In the genomic region with DNA sequence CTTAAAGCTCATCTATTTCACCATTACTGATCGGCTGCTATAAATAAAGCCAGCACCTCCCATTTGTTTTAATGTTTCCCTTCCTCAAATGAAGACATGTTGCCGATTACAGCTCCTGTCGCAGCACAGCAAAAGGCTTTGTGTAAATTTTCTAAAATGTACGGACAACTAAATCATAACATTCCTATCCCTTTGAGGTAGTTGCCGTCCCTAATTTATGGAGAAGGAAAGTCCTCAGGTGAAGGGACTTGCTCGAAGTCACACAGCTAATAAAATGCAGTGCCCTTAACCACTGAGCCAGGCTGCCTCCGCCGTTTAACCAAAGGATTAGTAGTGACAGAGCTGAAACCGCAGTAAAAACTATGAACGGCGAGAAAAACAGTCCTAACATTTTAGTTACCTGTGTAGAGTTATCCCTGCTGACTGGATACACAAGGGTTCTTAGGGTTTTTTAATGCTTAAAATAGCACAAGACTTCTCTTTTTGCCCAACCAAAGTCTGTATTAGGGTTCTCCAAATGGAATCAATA, we compare ENCODE assay signal across 8 cellular contexts. TPM values are rescaled to one million over a fixed set of nuclear protein-coding genes. Genes with fewer than 3 reads are reported as not detected.
A peak's percentile ranks its signal among the peaks of the same experiment; 100 is the strongest.
DNase-seq lines count a peak whose midpoint lies in the region; ATAC-seq and TF ChIP-seq lines count a peak whose summit lies in the region.

No MANE protein-coding gene starts in this region.

- H3K27me3 ChIP-seq in iPS-15b (ENCODE audit: control insufficient read depth, insufficient read depth, low read length) (no peaks in the 10 kb centered on the region), stomach smooth muscle (ENCODE audit: control insufficient read depth in 1 of 2, insufficient read depth in 2 of 2, low read length in 2 of 2) (no peaks in the 10 kb centered on the region)

- H3K27ac ChIP-seq in stomach smooth muscle (ENCODE audit: low read length) = peak overlapping the region; percentile 80

- peak; percentile 19 to 26 for ATAC-seq in activated T-cell treated with anti-CD3 and anti-CD28 coated beads, Interleukin-2, amount 50 U/mL, for 4 hours
- ATAC-seq in GM18505 (IDR thresholded peaks at IDR 0.05; ENCODE audit: unreplicated experiment) = no peak
- no peak for ATAC-seq in HG02623 (IDR thresholded peaks at IDR 0.05; ENCODE audit: unreplicated experiment)

- H3K4me1 Mint-ChIP-seq in activated T-cell treated with anti-CD3 and anti-CD28 coated beads, Interleukin-2, amount 50 U/mL, for 4 hours (ENCODE audit: low read depth) = peaks cover 11% of the 10 kb centered on the region

- peaks cover 8% of the 10 kb centered on the region for H3K36me3 Mint-ChIP-seq in activated T-cell treated with anti-CD3 and anti-CD28 coated beads, Interleukin-2, amount 50 U/mL, for 4 hours (ENCODE audit: insufficient read depth)

- H3K4me1 ChIP-seq in iPS-15b (ENCODE audit: control insufficient read depth, insufficient read depth, low read length) = peaks cover 7% of the 10 kb centered on the region
- peaks cover 17% of the 10 kb centered on the region for H3K4me1 ChIP-seq in stomach smooth muscle (ENCODE audit: control insufficient read depth, insufficient read depth, low read length)

- H3K36me3 ChIP-seq in iPS-15b (ENCODE audit: control insufficient read depth, insufficient read depth, low read length) (peaks cover 4% of the 10 kb centered on the region), stomach smooth muscle (ENCODE audit: control insufficient read depth in 2 of 2, insufficient read depth in 2 of 2, low read length in 2 of 2) (peaks cover 15 to 21% of the 10 kb centered on the region in 2 donors)

- peak overlapping the region; percentile 92 for H3K4me3 ChIP-seq in iPS-15b (ENCODE audit: low read depth, low read length)
- peak overlapping the region; percentile 73 to 74 for H3K4me3 ChIP-seq in stomach smooth muscle (ENCODE audit: low read length in 2 of 2)

- no peak for TF ChIP-seq POLR2A in GM18505 (IDR thresholded peaks at IDR 0.05; ENCODE audit: borderline replicate concordance, extremely low read depth, insufficient read depth, insufficient read length)

- H3K9ac ChIP-seq in iPS-15b (ENCODE audit: low read depth, low read length) (peak overlapping the region; percentile 62), stomach smooth muscle (ENCODE audit: low read length in 2 of 2) (peak overlapping the region; percentile 66 to 67)

- H3K9me3 ChIP-seq in iPS-15b (ENCODE audit: control insufficient read depth, insufficient read depth, low read length) (no peaks in the 10 kb centered on the region), stomach smooth muscle (ENCODE audit: control insufficient read depth in 2 of 2, low read length in 2 of 2) (no peaks in the 10 kb centered on the region)

- no peaks in the 10 kb centered on the region for H3K9me3 Mint-ChIP-seq in activated T-cell treated with anti-CD3 and anti-CD28 coated beads, Interleukin-2, amount 50 U/mL, for 4 hours

- DNase-seq in stimulated activated CD4-positive, alpha-beta T cell treated with anti-CD3 and anti-CD28 coated beads, Interleukin-4, amount 100 ng/mL, for 1 hour = peak; percentile 11
- DNase-seq in stimulated activated CD4-positive, alpha-beta T cell treated with anti-CD3 and anti-CD28 coated beads, Interleukin-12 subunit alpha, Interleukin-12 subunit beta, amount 100 ng/mL, for 4 hours = no peak
- no peak for DNase-seq in activated T-cell treated with anti-CD3 and anti-CD28 coated beads, Interleukin-2, amount 50 U/mL, for 4 hours
- DNase-seq in retina = no peak

- H3K27me3 Mint-ChIP-seq in activated T-cell treated with anti-CD3 and anti-CD28 coated beads, Interleukin-2, amount 50 U/mL, for 4 hours (ENCODE audit: low read depth) = no peaks in the 10 kb centered on the region

- peak overlapping the region; percentile 82 for H3K4me3 Mint-ChIP-seq in activated T-cell treated with anti-CD3 and anti-CD28 coated beads, Interleukin-2, amount 50 U/mL, for 4 hours

RNA-seq across cellular contexts. Expression of gene PINK1, which starts 0.9 kb away (rescaled TPM):
- total RNA-seq in activated T-cell treated with anti-CD3 and anti-CD28 coated beads, Interleukin-2, amount 50 U/mL, for 4 hours = 1 to 10 TPM; 1.6 to 2.7 (median 2.2) TPM

RNA-seq across cellular contexts. Expression of gene DDOST, which starts 27.0 kb away (rescaled TPM):
- 100 to 1,000 TPM; 242 to 285 (median 270) TPM for total RNA-seq in activated T-cell treated with anti-CD3 and anti-CD28 coated beads, Interleukin-2, amount 50 U/mL, for 4 hours

RNA-seq across cellular contexts. Expression of gene CDA, which starts 45.2 kb away (rescaled TPM):
- not detected for total RNA-seq in activated T-cell treated with anti-CD3 and anti-CD28 coated beads, Interleukin-2, amount 50 U/mL, for 4 hours

Comparison
In these comparisons a context has a peak if more than half of its experiments do, and no peak if none do; other contexts are left out.
1. ATAC-seq: peak in activated T-cell treated with anti-CD3 and anti-CD28 coated beads, Interleukin-2, amount 50 U/mL, for 4 hours (2 of 2); none in GM18505 (single experiment) and HG02623 (single experiment).